In the genomic region with DNA sequence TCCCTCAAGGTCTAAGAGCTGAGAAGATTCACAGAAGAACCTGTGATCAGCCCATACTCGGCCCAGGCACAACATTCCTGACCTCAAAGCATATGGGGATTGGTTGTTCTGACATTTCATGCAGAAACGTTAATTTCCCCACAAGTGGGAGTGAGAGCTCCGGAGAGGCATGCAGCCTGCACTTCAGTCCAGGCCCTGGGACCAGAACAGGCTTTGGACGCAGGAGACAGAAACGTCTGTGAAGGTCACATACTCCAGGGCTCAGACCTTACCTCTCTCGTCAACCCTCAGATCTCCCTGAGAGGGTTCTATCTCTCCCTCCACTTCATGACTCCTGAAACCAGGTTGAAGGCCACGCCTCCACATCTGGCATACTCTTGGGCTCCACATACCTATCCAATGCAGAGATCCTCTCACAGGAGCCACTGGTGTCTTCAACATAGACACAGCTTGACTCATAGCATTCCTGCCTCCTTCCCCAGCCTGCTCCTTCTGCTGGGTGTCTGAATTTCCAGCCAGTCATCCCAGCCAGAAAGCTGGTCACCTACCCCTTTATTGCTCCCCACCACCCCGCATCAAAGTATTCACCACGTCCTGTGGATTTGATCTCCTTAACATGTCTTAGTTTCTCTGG, we compare ENCODE assay signal across 14 cellular contexts.
DNase-seq lines count a peak whose midpoint lies in the region; ATAC-seq and TF ChIP-seq lines count a peak whose summit lies in the region.
"Had no signal": no experiment of that assay in that cellular context is flagged by ENCODE, and none has a peak within 500 bp of the region (broad histone marks: within the 10 kb centered on the region; RNA-seq: fewer than 3 reads in every experiment).

No MANE protein-coding gene starts in this region.

- no peak overlapping the region for H3K4me3 ChIP-seq in fibroblast of pulmonary artery (replicated peaks; ENCODE audit: low read depth, low read length)
- no peak overlapping the region for H3K4me3 ChIP-seq in skeletal muscle cell (ENCODE audit: low read depth, low read length)
- H3K4me3 ChIP-seq: upper lobe of right lung had no signal

- CTCF ChIA-PET in RWPE1 (lab: Yijun Ruan, JAX) = no interaction called here

- no peak overlapping the region for H3K27ac ChIP-seq in RWPE1
- H3K27ac ChIP-seq: 22Rv1, upper lobe of right lung had no signal

- peaks cover 2% of the 10 kb centered on the region for H3K27me3 Mint-ChIP-seq in T-helper 2 cell treated with Interferon-gamma antibody and Interleukin-4, amounts not matched to agents 5 μg/mL and 100 μg/mL, for 36 hours (ENCODE audit: low read depth)

- no peak overlapping the region for H3K4me3 Mint-ChIP-seq in T-helper 2 cell treated with Interferon-gamma antibody and Interleukin-4, amounts not matched to agents 5 μg/mL and 100 μg/mL, for 36 hours
- H3K4me3 Mint-ChIP-seq: naive thymus-derived CD8-positive, alpha-beta T cell had no signal

- peak; percentile 18 for DNase-seq in NCI-H82 (lab: John Stamatoyannopoulos, UW)
- DNase-seq in NCI-H82 treated with DMSO at 0.1 percent for 48 hours (lab: John Stamatoyannopoulos, UW; ENCODE audit: unreplicated experiment) = no peak
- peak; percentile 37 for DNase-seq in RWPE1 (ENCODE audit: low spot score)
- DNase-seq in fibroblast of pulmonary artery (ENCODE audit: low read depth) = peak; percentile 41
- peak; percentile 45 for DNase-seq in skeletal muscle cell (ENCODE audit: low read depth)
- no peak for DNase-seq in activated naive CD4-positive, alpha-beta T cell (lab: John Stamatoyannopoulos, UW)
- DNase-seq in T-helper 2 cell treated with Interferon-gamma antibody and Interleukin-4, amounts not matched to agents 5 μg/mL and 100 μg/mL, for 36 hours (ENCODE audit: low spot score) = no peak
- DNase-seq: activated CD8-positive, alpha-beta memory T cell treated with anti-CD3 and anti-CD28 coated beads for 24 hours; naive thymus-derived CD8-positive, alpha-beta T cell; upper lobe of right lung had no signal

- H3K4me1 Mint-ChIP-seq in T-helper 2 cell treated with Interferon-gamma antibody and Interleukin-4, amounts not matched to agents 5 μg/mL and 100 μg/mL, for 36 hours (ENCODE audit: low read depth) = no peaks in the 10 kb centered on the region

- H3K36me3 Mint-ChIP-seq in T-helper 2 cell treated with Interferon-gamma antibody and Interleukin-4, amounts not matched to agents 5 μg/mL and 100 μg/mL, for 36 hours (ENCODE audit: low read depth) = no peaks in the 10 kb centered on the region
- H3K36me3 Mint-ChIP-seq: activated naive CD4-positive, alpha-beta T cell treated with anti-CD3 and anti-CD28 coated beads, Interleukin-2, amount 50 U/mL, for 72 hours had no signal

- no peak overlapping the region for H3K27ac Mint-ChIP-seq in T-helper 2 cell treated with Interferon-gamma antibody and Interleukin-4, amounts not matched to agents 5 μg/mL and 100 μg/mL, for 36 hours
- H3K27ac Mint-ChIP-seq: activated naive CD4-positive, alpha-beta T cell treated with anti-CD3 and anti-CD28 coated beads, Interleukin-2, amount 50 U/mL, for 72 hours had no signal

- no peak for ATAC-seq in GM18861 (IDR thresholded peaks at IDR 0.05; ENCODE audit: unreplicated experiment)
- ATAC-seq: activated naive CD4-positive, alpha-beta T cell treated with anti-CD3 and anti-CD28 coated beads, Interleukin-2, amount 50 U/mL, for 72 hours; naive thymus-derived CD8-positive, alpha-beta T cell; Panc1; upper lobe of right lung had no signal

- TF ChIP-seq CTCF in RWPE1 (conservative IDR thresholded peaks at IDR 0.05; ENCODE audit: low read depth) (no peak), fibroblast of pulmonary artery (IDR thresholded peaks at IDR 0.05; ENCODE audit: low read length, missing control alignments) (no peak)

- no peaks in the 10 kb centered on the region for H3K9me3 Mint-ChIP-seq in T-helper 2 cell treated with Interferon-gamma antibody and Interleukin-4, amounts not matched to agents 5 μg/mL and 100 μg/mL, for 36 hours
- H3K9me3 Mint-ChIP-seq: activated naive CD4-positive, alpha-beta T cell treated with anti-CD3 and anti-CD28 coated beads, Interleukin-2, amount 50 U/mL, for 72 hours; naive thymus-derived CD8-positive, alpha-beta T cell had no signal

- POLR2A ChIA-PET in RWPE1 (lab: Yijun Ruan, JAX; ENCODE audit: low non-redundant PET) = interaction anchor here (0.6 kb wide), 1 partner anchor 188 kb away, joined by 3 read pairs; no protein-coding TSS in a partner anchor

Comparison
In these comparisons a context has a peak if more than half of its experiments do, and no peak if none do; other contexts are left out.
1. DNase-seq: peak in NCI-H82 (single experiment), RWPE1 (single experiment), fibroblast of pulmonary artery (single experiment) and skeletal muscle cell (single experiment); none in NCI-H82 treated with DMSO at 0.1 percent for 48 hours (single experiment), activated naive CD4-positive, alpha-beta T cell (0 of 4) and T-helper 2 cell treated with Interferon-gamma antibody and Interleukin-4, amounts not matched to agents 5 μg/mL and 100 μg/mL, for 36 hours (single experiment).